In genomic region chr2:227748079-227748478, GRCh38 we compare ENCODE assay signal across 13 cellular contexts. TPM values are rescaled to one million over a fixed set of nuclear protein-coding genes. Genes with fewer than 3 reads are reported as not detected.
DNase-seq lines count a peak whose midpoint lies in the region; ATAC-seq and TF ChIP-seq lines count a peak whose summit lies in the region.
"Had no signal": no experiment of that assay in that cellular context is flagged by ENCODE, and none has a peak within 500 bp of the region (broad histone marks: within the 10 kb centered on the region; RNA-seq: fewer than 3 reads in every experiment).

No MANE protein-coding gene starts in this region.

- POLR2A ChIA-PET in AG04449 (lab: Yijun Ruan, JAX), result no interaction called here

- no peaks in the 10 kb centered on the region for H3K36me3 ChIP-seq in OCI-LY3 (replicated peaks; ENCODE audit: low read depth, low read length)
- H3K36me3 ChIP-seq: ascending aorta, transverse colon had no signal

- H3K4me3 ChIP-seq in AG04449 (ENCODE audit: low read depth, low read length) (no peak overlapping the region), OCI-LY3 (ENCODE audit: low read length) (no peak overlapping the region), foreskin fibroblast (ENCODE audit: low read depth in 1 of 2, low read length in 2 of 2) (no peak overlapping the region)
- H3K4me3 ChIP-seq: ascending aorta, transverse colon had no signal

- TF ChIP-seq CTCF in AG04449 (IDR thresholded peaks at IDR 0.05; ENCODE audit: insufficient read depth, low read length, missing control alignments), result peak; percentile 11
- TF ChIP-seq CTCF in GM12872 (IDR thresholded peaks at IDR 0.05; ENCODE audit: insufficient read depth, low read depth, low read length), result peak; percentile 44; the same call in 2 of the 3 replicates
- peak; percentile 31 for TF ChIP-seq CTCF in OCI-LY3 (IDR thresholded peaks at IDR 0.05; ENCODE audit: low read depth, low read length)
- peak; percentile 8 for TF ChIP-seq CTCF in foreskin fibroblast (IDR thresholded peaks at IDR 0.05; ENCODE audit: low read depth, low read length)

- no peaks in the 10 kb centered on the region for H3K27me3 ChIP-seq in OCI-LY3 (ENCODE audit: low read depth, low read length)
- H3K27me3 ChIP-seq: ascending aorta, transverse colon had no signal

- no peak overlapping the region for H2AFZ ChIP-seq in OCI-LY3 (ENCODE audit: low read depth, low read length)

- H4K20me1 ChIP-seq in OCI-LY3 (ENCODE audit: insufficient read depth, low read length), result no peaks in the 10 kb centered on the region

- no peak for DNase-seq in AG04449 (ENCODE audit: low read depth, low spot score)
- DNase-seq in foreskin fibroblast, result no peak
- DNase-seq in T-helper 2 cell, result no peak
- DNase-seq in SK-N-DZ (ENCODE audit: low spot score), result no peak
- no peak for DNase-seq in NCI-H226
- DNase-seq: DMS79, NCI-H1436, transverse colon had no signal

- H3K9ac ChIP-seq in OCI-LY3 (ENCODE audit: low read length), result no peak overlapping the region

- no peaks in the 10 kb centered on the region for H3K9me3 ChIP-seq in OCI-LY3 (ENCODE audit: insufficient read depth, low read length)
- H3K9me3 ChIP-seq: ascending aorta, transverse colon had no signal

- no peak overlapping the region for H3K27ac ChIP-seq in OCI-LY3 (ENCODE audit: low read length)
- H3K27ac ChIP-seq: ascending aorta, transverse colon had no signal

- CTCF ChIA-PET in AG04449 (lab: Yijun Ruan, JAX), result no interaction called here

- no peak overlapping the region for H3K4me2 ChIP-seq in OCI-LY3 (ENCODE audit: low read length)

- no peaks in the 10 kb centered on the region for H3K79me2 ChIP-seq in OCI-LY3 (ENCODE audit: low read length)

- no peaks in the 10 kb centered on the region for H3K4me1 ChIP-seq in OCI-LY3 (ENCODE audit: low read length)
- H3K4me1 ChIP-seq: ascending aorta, transverse colon had no signal

- no peak for ATAC-seq in GM18861 (IDR thresholded peaks at IDR 0.05; ENCODE audit: unreplicated experiment)
- ATAC-seq: Right ventricle myocardium inferior had no signal

RNA-seq across cellular contexts. Expression of gene SCYGR8, which starts 2.4 kb away (rescaled TPM):
- polyA plus RNA-seq in SK-N-DZ (2014; cell fraction: cytosol; rRNA removed), result not detected in 2 replicates
- not detected in 2 replicates for polyA plus RNA-seq in SK-N-DZ (2014; cell fraction: nucleus; rRNA removed)

RNA-seq across cellular contexts. Expression of gene SCYGR7, which starts 19.9 kb away (rescaled TPM):
- not detected in 2 replicates for polyA plus RNA-seq in SK-N-DZ (2014; cell fraction: cytosol; rRNA removed)
- polyA plus RNA-seq in SK-N-DZ (2014; cell fraction: nucleus; rRNA removed), result not detected in 2 replicates

RNA-seq across cellular contexts. Expression of gene SCYGR6, which starts 23.5 kb away (rescaled TPM):
- not detected in 2 replicates for polyA plus RNA-seq in SK-N-DZ (2014; cell fraction: cytosol; rRNA removed)
- not detected in 2 replicates for polyA plus RNA-seq in SK-N-DZ (2014; cell fraction: nucleus; rRNA removed)

RNA-seq across cellular contexts. Expression of gene SLC19A3, which starts 30.3 kb away (rescaled TPM):
- polyA plus RNA-seq in SK-N-DZ (2014; cell fraction: cytosol; rRNA removed), result 0.61 and 1.9 TPM in 2 replicates
- 1.4 and 1.6 TPM in 2 replicates for polyA plus RNA-seq in SK-N-DZ (2014; cell fraction: nucleus; rRNA removed)
